ENCODE assay signal across 8 cellular contexts in genomic region chr3:149575213-149575961, GRCh38.
DNase-seq lines count a peak whose midpoint lies in the region; ATAC-seq and TF ChIP-seq lines count a peak whose summit lies in the region.

No MANE protein-coding gene starts in this region.

- H3K9me3 ChIP-seq in skeletal muscle satellite cell (replicated peaks; ENCODE audit: low read length) = no peaks in the 10 kb centered on the region

- no peaks in the 10 kb centered on the region for H3K27me3 ChIP-seq in skeletal muscle satellite cell (ENCODE audit: control insufficient read depth, insufficient read depth, low read length)

- peak overlapping the region; percentile 85 for H3K9ac ChIP-seq in skeletal muscle satellite cell (ENCODE audit: low read depth, low read length)

- H3K4me2 ChIP-seq in skeletal muscle satellite cell (ENCODE audit: low read length) = peak overlapping the region; percentile 77

- TF ChIP-seq CTCF in GM12865 (IDR thresholded peaks at IDR 0.05; ENCODE audit: insufficient read depth, low read depth, low read length, missing control alignments) = no peak

- peak; percentile 69 for ATAC-seq in SK-N-SH treated with all-trans-retinoic acid at 6 μM for 48 hours
- no peak for ATAC-seq in stimulated activated naive CD8-positive, alpha-beta T cell treated with anti-CD3 and anti-CD28 coated beads, Interleukin-15, Interleukin-2, amounts not matched to agents 100 U/mL and 50 U/mL, for 24 hours

- H3K36me3 ChIP-seq in skeletal muscle satellite cell (ENCODE audit: insufficient read depth, low read length) = peaks cover 24% of the 10 kb centered on the region

- peaks cover 89% of the 10 kb centered on the region for H3K4me1 ChIP-seq in skeletal muscle satellite cell (ENCODE audit: control insufficient read depth, insufficient read depth, low read length)

- DNase-seq in GM12865 (ENCODE audit: low read depth) (peak; percentile 17), glomerular visceral epithelial cell (ENCODE audit: extremely low spot score) (peak; percentile 90), AG08396 (ENCODE audit: low spot score) (no peak), NCI-H146 (lab: John Stamatoyannopoulos, UW) (no peak)
- DNase-seq in activated naive CD4-positive, alpha-beta T cell treated with Interleukin-2 at 50 U/mL for 16 hours = no peak
- DNase-seq in stimulated activated naive CD8-positive, alpha-beta T cell treated with anti-CD3 and anti-CD28 coated beads, Interleukin-15, Interleukin-2, amounts not matched to agents 100 U/mL and 50 U/mL, for 24 hours = no peak

- H3K4me3 ChIP-seq in GM12865 (ENCODE audit: low read depth, low read length) (no peak overlapping the region), skeletal muscle satellite cell (ENCODE audit: low read length) (peak overlapping the region; percentile 44)

TF ChIP-seq in SK-N-SH treated with all-trans-retinoic acid at 6 μM for 48 hours, 23 proteins besides CTCF, POLR2A, EP300 and RAD21:
- TF ChIP-seq, protein P1, sequence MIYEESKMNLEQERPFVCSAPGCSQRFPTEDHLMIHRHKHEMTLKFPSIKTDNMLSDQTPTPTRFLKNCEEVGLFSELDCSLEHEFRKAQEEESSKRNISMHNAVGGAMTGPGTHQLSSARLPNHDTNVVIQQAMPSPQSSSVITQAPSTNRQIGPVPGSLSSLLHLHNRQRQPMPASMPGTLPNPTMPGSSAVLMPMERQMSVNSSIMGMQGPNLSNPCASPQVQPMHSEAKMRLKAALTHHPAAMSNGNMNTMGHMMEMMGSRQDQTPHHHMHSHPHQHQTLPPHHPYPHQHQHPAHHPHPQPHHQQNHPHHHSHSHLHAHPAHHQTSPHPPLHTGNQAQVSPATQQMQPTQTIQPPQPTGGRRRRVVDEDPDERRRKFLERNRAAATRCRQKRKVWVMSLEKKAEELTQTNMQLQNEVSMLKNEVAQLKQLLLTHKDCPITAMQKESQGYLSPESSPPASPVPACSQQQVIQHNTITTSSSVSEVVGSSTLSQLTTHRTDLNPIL (CRISPR knock-in tag; IDR thresholded peaks at IDR 0.05; ENCODE audit: low read depth) = no peak
- TF ChIP-seq PATZ1 (CRISPR knock-in tag; IDR thresholded peaks at IDR 0.05; ENCODE audit: borderline replicate concordance) = peak; percentile 59; the same call in 1 of the 2 replicates
- peak; percentile 11; the same call in 1 of the 2 replicates for TF ChIP-seq ZFP3 (CRISPR knock-in tag; IDR thresholded peaks at IDR 0.05)

Comparison
In these comparisons a context has a peak if more than half of its experiments do, and no peak if none do; other contexts are left out.
1. DNase-seq: peak in GM12865 (single experiment) and glomerular visceral epithelial cell (single experiment); none in activated naive CD4-positive, alpha-beta T cell treated with Interleukin-2 at 50 U/mL for 16 hours (single experiment), stimulated activated naive CD8-positive, alpha-beta T cell treated with anti-CD3 and anti-CD28 coated beads, Interleukin-15, Interleukin-2, amounts not matched to agents 100 U/mL and 50 U/mL, for 24 hours (single experiment), AG08396 (single experiment) and NCI-H146 (single experiment).